1 cellular context compared by ENCODE assay signal in genomic region chr15:69478259-69478687, GRCh38.
TF ChIP-seq lines count a peak whose summit lies in the region.

No MANE protein-coding gene starts in this region.

TF ChIP-seq in endothelial cell of umbilical vein, 7 proteins besides CTCF, POLR2A, EP300 and RAD21:
- TF ChIP-seq MAX (IDR thresholded peaks at IDR 0.05; ENCODE audit: insufficient read depth, insufficient read length) (no peak), GATA2 (IDR thresholded peaks at IDR 0.05; ENCODE audit: insufficient read depth, insufficient read length, low read depth, low read length) (no peak), POLR2AphosphoS5 (IDR thresholded peaks at IDR 0.05; ENCODE audit: insufficient read depth, low read depth, low read length) (no peak), FOS (IDR thresholded peaks at IDR 0.05; ENCODE audit: borderline replicate concordance, insufficient read depth, low read length) (no peak), EZH2 (IDR thresholded peaks at IDR 0.05; ENCODE audit: borderline replicate concordance, low read depth, low read length, severe bottlenecking) (no peak), MYC (IDR thresholded peaks at IDR 0.05; ENCODE audit: low read depth, low read length) (no peak), JUN (IDR thresholded peaks at IDR 0.05; ENCODE audit: borderline replicate concordance, insufficient read depth, insufficient read length, low read depth) (no peak)
